1 cellular context compared by ENCODE assay signal in genomic region chr19:49491030-49491803, GRCh38.
TF ChIP-seq lines count a peak whose summit lies in the region.

No MANE protein-coding gene starts in this region.

TF ChIP-seq in GM12878, 131 proteins besides CTCF, POLR2A, EP300 and RAD21:
- TF ChIP-seq POLR2AphosphoS5 (IDR thresholded peaks at IDR 0.05; ENCODE audit: low read length) (0 out of 2 replicates have a peak, but pooled peaks have one; percentile 56), MYB (IDR thresholded peaks at IDR 0.05; ENCODE audit: borderline replicate concordance, low read depth, low read length) (no peak), ZNF592 (IDR thresholded peaks at IDR 0.05) (no peak)
